ENCODE assay signal across 15 cellular contexts in genomic region chr2:70173520-70173919, GRCh38.
"Had no signal": no experiment of that assay in that cellular context is flagged by ENCODE, and none has a peak within 500 bp of the region (broad histone marks: within the 10 kb centered on the region; RNA-seq: fewer than 3 reads in every experiment).

No MANE protein-coding gene starts in this region.

- H3K4me3 ChIP-seq: dorsolateral prefrontal cortex, sigmoid colon, thoracic aorta, upper lobe of left lung had no signal

- DNase-seq: activated CD4-positive, alpha-beta memory T cell treated with anti-CD3 and anti-CD28 coated beads, Interleukin-2, amount 10 ng/mL, durations not matched to agents 7 days and 5 days; activated CD4-positive, alpha-beta T cell treated with anti-CD3 and anti-CD28 coated beads for 48 hours; activated CD4-positive, CD25-positive, alpha-beta regulatory T cell; activated CD8-positive, alpha-beta memory T cell treated with anti-CD3 and anti-CD28 coated beads, Interleukin-2, amount 10 ng/mL, durations not matched to agents 7 days and 5 days; amniotic stem cell; caudate nucleus; dorsolateral prefrontal cortex; endodermal cell; erythroblast; immature natural killer cell; mesendoderm; sigmoid colon; stimulated activated CD4-positive, alpha-beta T cell treated with anti-CD3 and anti-CD28 coated beads, Interleukin-4, amount 100 ng/mL, for 4 hours; upper lobe of left lung had no signal
